Comparison of ENCODE assay signal across 11 cellular contexts in genomic region chr22:25708430-25708829, GRCh38. TPM values are rescaled to one million over a fixed set of nuclear protein-coding genes. Genes with fewer than 3 reads are reported as not detected.
A peak's percentile ranks its signal among the peaks of the same experiment; 100 is the strongest.
DNase-seq lines count a peak whose midpoint lies in the region; ATAC-seq and TF ChIP-seq lines count a peak whose summit lies in the region.
"Not testable (repeated sequence)": the region's sequence is repeated elsewhere in the genome, so short reads cannot be mapped to it uniquely, and the experiment has no call there.
"Had no signal": no experiment of that assay in that cellular context is flagged by ENCODE, and none has a peak within 500 bp of the region (broad histone marks: within the 10 kb centered on the region; RNA-seq: fewer than 3 reads in every experiment).

No MANE protein-coding gene starts in this region.

- not testable (repeated sequence) for H3K14ac ChIP-seq in H9 (ENCODE audit: insufficient read depth, low read length)
- H3K14ac ChIP-seq in trophoblast cell (ENCODE audit: low read length): peak overlapping the region; percentile 3

- not testable (repeated sequence) for H3K79me1 ChIP-seq in H9 (ENCODE audit: insufficient read depth, low read depth, low read length, poor library complexity, severe bottlenecking); trophoblast cell (ENCODE audit: low read length)

- not testable (repeated sequence) for H2AFZ ChIP-seq in H9 (ENCODE audit: low read length); trophoblast cell (ENCODE audit: insufficient read depth, low read length, poor library complexity)

- not testable (repeated sequence) for DNase-seq in H9; activated CD8-positive, alpha-beta T cell treated with anti-CD3 and anti-CD28 coated beads, Interleukin-2, amount 10 ng/mL, durations not matched to agents 7 days and 5 days; activated naive CD4-positive, alpha-beta T cell treated with anti-CD3 and anti-CD28 coated beads, Interleukin-2, amount 10 ng/mL, durations not matched to agents 7 days and 5 days; memory B cell (ENCODE audit: low spot score in 2 of 2)
- DNase-seq in trophoblast cell: peak; percentile 59 to 80

- not testable (repeated sequence) for H2BK12ac ChIP-seq in H9 (ENCODE audit: insufficient read length, low read depth, low read length); trophoblast cell (ENCODE audit: low read length)

- H3K23me2 ChIP-seq in H9 (ENCODE audit: insufficient read length, low read depth, low read length, poor library complexity, severe bottlenecking): not testable (repeated sequence)

- H3K27ac Mint-ChIP-seq in H9: peak overlapping the region in 2 of 3 experiments; percentile 46 to 57; a peak in 3 of 7 replicates
- H3K27ac Mint-ChIP-seq in activated CD8-positive, alpha-beta T cell treated with anti-CD3 and anti-CD28 coated beads, Interleukin-2, amount 10 ng/mL, durations not matched to agents 7 days and 5 days: peak overlapping the region; percentile 79
- H3K27ac Mint-ChIP-seq in activated naive CD4-positive, alpha-beta T cell treated with anti-CD3 and anti-CD28 coated beads, Interleukin-2, amount 10 ng/mL, durations not matched to agents 7 days and 5 days: peak overlapping the region; percentile 73
- H3K27ac Mint-ChIP-seq in memory B cell: peak overlapping the region; percentile 69

- H2AK5ac ChIP-seq in H9 (ENCODE audit: insufficient read length, low read length); trophoblast cell (ENCODE audit: low read length): not testable (repeated sequence)

- H2BK120ac ChIP-seq in H9 (ENCODE audit: low read depth, low read length, poor library complexity, severe bottlenecking); trophoblast cell (ENCODE audit: insufficient read depth, low read length, poor library complexity): not testable (repeated sequence)

- not testable (repeated sequence) for H3K23ac ChIP-seq in H9 (ENCODE audit: insufficient read length, low read depth, low read length); trophoblast cell (ENCODE audit: low read length)

- not testable (repeated sequence) for TF ChIP-seq CTCF in H9 (conservative IDR thresholded peaks at IDR 0.05)

- H3K27me3 ChIP-seq in H9 (ENCODE audit: insufficient read depth, low read length); trophoblast cell (ENCODE audit: insufficient read depth, low read length): not testable (repeated sequence)

- H3K79me2 ChIP-seq in H9 (ENCODE audit: insufficient read depth, low read length); trophoblast cell (ENCODE audit: control insufficient read depth, insufficient read depth, low read length, poor library complexity): not testable (repeated sequence)

- no CpG with 5 or more reads among the region's 6 CpGs for WGBS in H9 (ENCODE audit: extremely low coverage, insufficient read length, low lambda C conversion rate)
- WGBS in trophoblast cell (ENCODE audit: extremely low coverage, insufficient coverage, insufficient read length): no CpG with 5 or more reads among the region's 6 CpGs

- not testable (repeated sequence) for H2BK5ac ChIP-seq in H9 (ENCODE audit: insufficient read length, low read length); trophoblast cell (ENCODE audit: low read depth, low read length, poor library complexity)

- H4K8ac ChIP-seq in H9 (replicated peaks; ENCODE audit: insufficient read length, low read depth, low read length); trophoblast cell (ENCODE audit: low read depth, low read length): not testable (repeated sequence)

- not testable (repeated sequence) for H3K4me2 ChIP-seq in H9 (ENCODE audit: insufficient read depth, insufficient read length, low read length); trophoblast cell (ENCODE audit: low read length)

- not testable (repeated sequence) for H4K20me1 ChIP-seq in H9 (ENCODE audit: control insufficient read depth, insufficient read depth, insufficient read length)

- not testable (repeated sequence) for H3K4me3 ChIP-seq in trophoblast cell (ENCODE audit: low read depth, low read length)

- not testable (repeated sequence) for H3K36me3 Mint-ChIP-seq in H9 (ENCODE audit: insufficient read depth in 1 of 3, low read depth in 3 of 3)
- peaks cover 64% of the 10 kb centered on the region for H3K36me3 Mint-ChIP-seq in activated CD8-positive, alpha-beta T cell treated with anti-CD3 and anti-CD28 coated beads, Interleukin-2, amount 10 ng/mL, durations not matched to agents 7 days and 5 days (ENCODE audit: low read depth)
- peaks cover 71% of the 10 kb centered on the region for H3K36me3 Mint-ChIP-seq in activated naive CD4-positive, alpha-beta T cell treated with anti-CD3 and anti-CD28 coated beads, Interleukin-2, amount 10 ng/mL, durations not matched to agents 7 days and 5 days
- H3K36me3 Mint-ChIP-seq in memory B cell: peaks cover 41% of the 10 kb centered on the region

- H4K5ac ChIP-seq in H9 (ENCODE audit: insufficient read length, low read depth, low read length): not testable (repeated sequence)

- not testable (repeated sequence) for H3K36me3 ChIP-seq in trophoblast cell (ENCODE audit: control insufficient read depth in 1 of 2, insufficient read depth in 2 of 2, low read length in 2 of 2)

- H3T11ph ChIP-seq in H9 (ENCODE audit: low read length): not testable (repeated sequence)

- not testable (repeated sequence) for H3K9ac ChIP-seq in H9 (ENCODE audit: extremely low read depth, insufficient read length, low read length); trophoblast cell (ENCODE audit: low read length)

- H3K27me3 Mint-ChIP-seq in H9 (ENCODE audit: low read depth); activated CD8-positive, alpha-beta T cell treated with anti-CD3 and anti-CD28 coated beads, Interleukin-2, amount 10 ng/mL, durations not matched to agents 7 days and 5 days (ENCODE audit: low read depth); activated naive CD4-positive, alpha-beta T cell treated with anti-CD3 and anti-CD28 coated beads, Interleukin-2, amount 10 ng/mL, durations not matched to agents 7 days and 5 days; memory B cell: not testable (repeated sequence)

- not testable (repeated sequence) for H2BK20ac ChIP-seq in H9 (ENCODE audit: low read depth, low read length, poor library complexity, severe bottlenecking)

- not testable (repeated sequence) for H3K4me1 Mint-ChIP-seq in H9, memory B cell
- H3K4me1 Mint-ChIP-seq in activated CD8-positive, alpha-beta T cell treated with anti-CD3 and anti-CD28 coated beads, Interleukin-2, amount 10 ng/mL, durations not matched to agents 7 days and 5 days (ENCODE audit: low read depth): peaks cover 45% of the 10 kb centered on the region
- peaks cover 80% of the 10 kb centered on the region for H3K4me1 Mint-ChIP-seq in activated naive CD4-positive, alpha-beta T cell treated with anti-CD3 and anti-CD28 coated beads, Interleukin-2, amount 10 ng/mL, durations not matched to agents 7 days and 5 days

- not testable (repeated sequence) for H3K9me3 Mint-ChIP-seq in H9; activated CD8-positive, alpha-beta T cell treated with anti-CD3 and anti-CD28 coated beads, Interleukin-2, amount 10 ng/mL, durations not matched to agents 7 days and 5 days (ENCODE audit: insufficient read depth); activated naive CD4-positive, alpha-beta T cell treated with anti-CD3 and anti-CD28 coated beads, Interleukin-2, amount 10 ng/mL, durations not matched to agents 7 days and 5 days; memory B cell

- not testable (repeated sequence) for H4K12ac ChIP-seq in trophoblast cell (ENCODE audit: low read depth, low read length)

- not testable (repeated sequence) for H2BK15ac ChIP-seq in H9 (ENCODE audit: low read depth, low read length)

- not testable (repeated sequence) for H3K18ac ChIP-seq in H9 (ENCODE audit: insufficient read length, low read depth, low read length); trophoblast cell (ENCODE audit: low read length)

- H3K27ac ChIP-seq in H9 (ENCODE audit: insufficient read length, low read depth, low read length); trophoblast cell (ENCODE audit: low read depth, low read length): not testable (repeated sequence)

- H3K56ac ChIP-seq in H9 (ENCODE audit: insufficient read length, low read depth, low read length): not testable (repeated sequence)

- H3K9me3 ChIP-seq in H9 (ENCODE audit: control insufficient read depth, low read depth, low read length); trophoblast cell (ENCODE audit: insufficient read depth, low read depth, low read length): not testable (repeated sequence)

- not testable (repeated sequence) for H3K4ac ChIP-seq in H9 (ENCODE audit: low read depth, low read length); trophoblast cell (ENCODE audit: low read depth, low read length)

- POLR2A ChIA-PET in activated CD8-positive, alpha-beta T cell treated with anti-CD3 and anti-CD28 coated beads, Interleukin-2, amount 10 ng/mL, durations not matched to agents 7 days and 5 days (lab: Charles Lee): not testable (repeated sequence)

- not testable (repeated sequence) for H4K91ac ChIP-seq in H9 (ENCODE audit: insufficient read length, low read depth, low read length)
- peak overlapping the region; percentile 31 for H4K91ac ChIP-seq in trophoblast cell (ENCODE audit: low read depth, low read length)

- H3K4me3 Mint-ChIP-seq in H9; activated CD8-positive, alpha-beta T cell treated with anti-CD3 and anti-CD28 coated beads, Interleukin-2, amount 10 ng/mL, durations not matched to agents 7 days and 5 days; activated naive CD4-positive, alpha-beta T cell treated with anti-CD3 and anti-CD28 coated beads, Interleukin-2, amount 10 ng/mL, durations not matched to agents 7 days and 5 days; memory B cell: not testable (repeated sequence)

- not testable (repeated sequence) for H3K4me1 ChIP-seq in H9 (ENCODE audit: insufficient read depth, low read length)
- H3K4me1 ChIP-seq in trophoblast cell (ENCODE audit: control insufficient read depth in 1 of 2, insufficient read depth in 2 of 2, low read length in 2 of 2): peaks cover 14 to 18% of the 10 kb centered on the region in 2 experiments

- CTCF ChIA-PET in activated CD8-positive, alpha-beta T cell treated with anti-CD3 and anti-CD28 coated beads, Interleukin-2, amount 10 ng/mL, durations not matched to agents 7 days and 5 days (lab: Charles Lee): interaction anchor here (0.6 to 0.7 kb wide), 2 partner anchors 64 to 574 kb away, joined by 3 read pairs; no protein-coding TSS in a partner anchor
- CTCF ChIA-PET in activated naive CD4-positive, alpha-beta T cell treated with anti-CD3 and anti-CD28 coated beads, Interleukin-2, amount 10 ng/mL, durations not matched to agents 7 days and 5 days (lab: Charles Lee): not testable (repeated sequence)

- ATAC-seq in SK-N-SH treated with all-trans-retinoic acid at 6 μM for 48 hours (peak; percentile 33; the same call in 1 of the 3 replicates), esophagus mucosa (peak; percentile 22)
- not testable (repeated sequence) for ATAC-seq in activated CD8-positive, alpha-beta T cell treated with anti-CD3 and anti-CD28 coated beads, Interleukin-2, amount 10 ng/mL, durations not matched to agents 7 days and 5 days; memory B cell (ENCODE audit: low read depth)

RNA-seq across cellular contexts. Expression of gene MYO18B, which starts 33.6 kb away (rescaled TPM):
- 0.26 and 0.46 TPM in 2 replicates for total RNA-seq in H9 (2021)
- 1 to 10 TPM; 1.2 TPM for total RNA-seq in activated CD8-positive, alpha-beta T cell treated with anti-CD3 and anti-CD28 coated beads, Interleukin-2, amount 10 ng/mL, durations not matched to agents 7 days and 5 days
- total RNA-seq in esophagus mucosa: 0.16 TPM
- 0.11 and 0.14 TPM in 2 replicates for polyA plus RNA-seq in trophoblast cell (2013)
- total RNA-seq: A673, HepG2 had no signal
- polyA plus RNA-seq: AG04450, CD14-positive monocyte had no signal
